9 cellular contexts compared by ENCODE assay signal in the genomic region with DNA sequence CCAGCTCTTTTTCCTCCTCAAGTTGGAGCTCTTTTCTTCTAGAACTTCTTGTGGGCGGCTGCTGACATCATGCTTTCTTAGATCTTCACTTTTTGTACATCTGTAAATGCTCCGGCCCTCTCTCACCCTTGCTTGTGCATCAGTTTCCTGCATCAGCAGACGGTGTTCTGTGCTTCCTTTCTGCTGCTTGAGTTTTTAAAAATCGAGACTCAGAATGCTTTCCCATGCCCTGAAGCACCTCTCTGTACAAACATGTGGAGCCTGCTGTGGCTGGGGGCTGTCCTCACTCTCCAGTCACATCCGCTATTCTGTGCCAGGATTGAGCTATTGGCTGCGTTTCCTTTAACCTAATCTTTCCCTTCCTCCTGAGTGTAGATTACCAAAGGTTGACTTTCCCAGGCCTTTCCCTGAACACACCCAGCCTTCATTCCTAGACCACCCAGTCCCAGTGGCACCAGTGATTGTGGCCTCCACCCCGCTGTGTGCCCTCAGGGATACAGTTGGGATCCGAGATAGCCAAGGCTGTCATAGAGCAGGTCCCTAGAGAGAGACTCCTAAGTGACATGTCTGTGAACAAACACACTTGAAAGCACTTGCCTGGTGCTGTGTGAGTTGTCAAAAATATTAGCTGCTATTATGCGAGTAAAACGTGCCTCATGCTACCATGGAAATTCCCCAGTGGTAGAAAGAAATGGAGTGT. TPM values are rescaled to one million over a fixed set of nuclear protein-coding genes. Genes with fewer than 3 reads are reported as not detected.
A peak's percentile ranks its signal among the peaks of the same experiment; 100 is the strongest.
DNase-seq lines count a peak whose midpoint lies in the region; ATAC-seq and TF ChIP-seq lines count a peak whose summit lies in the region.
"Had no signal": no experiment of that assay in that cellular context is flagged by ENCODE, and none has a peak within 500 bp of the region (broad histone marks: within the 10 kb centered on the region; RNA-seq: fewer than 3 reads in every experiment).

No MANE protein-coding gene starts in this region.

- H3K4me1 ChIP-seq in thyroid gland (peaks cover 13 to 43% of the 10 kb centered on the region in 2 donors), OCI-LY7 (ENCODE audit: insufficient read depth, low read length, poor library complexity, severe bottlenecking) (peaks cover 12% of the 10 kb centered on the region)

- in situ Hi-C loops in brain microvascular endothelial cell (cut with HindIII; ENCODE audit: low pct_ligation_motif_present, low sequenced_read_pairs): no loop called here

- TF ChIP-seq CTCF in brain microvascular endothelial cell (IDR thresholded peaks at IDR 0.05; ENCODE audit: low read depth, low read length, missing control alignments) (peak; percentile 11), thyroid gland (IDR thresholded peaks at IDR 0.05) (peak in 1 of 6 experiments; percentile 10), OCI-LY7 (conservative IDR thresholded peaks at IDR 0.05; ENCODE audit: low read length) (no peak)

- peaks cover 18% of the 10 kb centered on the region for H3K36me3 ChIP-seq in brain microvascular endothelial cell (replicated peaks)
- H3K36me3 ChIP-seq in thyroid gland: peaks cover 0 to 13% of the 10 kb centered on the region in 2 donors
- peaks cover 56% of the 10 kb centered on the region for H3K36me3 ChIP-seq in OCI-LY7 (ENCODE audit: insufficient read depth, low read length)

- H3K4me2 ChIP-seq in OCI-LY7 (ENCODE audit: low read length): no peak overlapping the region

- 14 to 23% methylated on average over 10 of the region's 10 CpGs for WGBS in thyroid gland, 2 donors

- intact Hi-C loops in thyroid gland (cut with DNase I) (no loop called here), OCI-LY7 (cut with micrococcal nuclease; ENCODE audit: unreplicated experiment) (no loop called here)

- H3K27me3 ChIP-seq in brain microvascular endothelial cell (replicated peaks): no peaks in the 10 kb centered on the region
- no peaks in the 10 kb centered on the region for H3K27me3 ChIP-seq in thyroid gland

- DNase-seq in activated CD4-positive, CD25-positive, alpha-beta regulatory T cell (lab: John Stamatoyannopoulos, UW): no peak
- peak; percentile 87 for DNase-seq in brain microvascular endothelial cell
- peak; percentile 73 for DNase-seq in mesenteric fat pad (ENCODE audit: low spot score)
- DNase-seq in thyroid gland: peak; percentile 81 to 83
- DNase-seq in OCI-LY7 (ENCODE audit: low spot score): no peak
- DNase-seq in effector CD8-positive, alpha-beta T cell (lab: John Stamatoyannopoulos, UW): no peak
- DNase-seq: ACHN had no signal

- H3K9me2 ChIP-seq in OCI-LY7 (ENCODE audit: insufficient read depth, low read length): no peaks in the 10 kb centered on the region

- no peaks in the 10 kb centered on the region for H4K20me1 ChIP-seq in OCI-LY7 (ENCODE audit: insufficient read depth, low read length)

- H3K27ac ChIP-seq in brain microvascular endothelial cell (peak overlapping the region; percentile 94), thyroid gland (peak overlapping the region; percentile 68 to 88 (median 75)), OCI-LY7 (ENCODE audit: low read depth, low read length, poor library complexity, severe bottlenecking) (no peak overlapping the region)

- peak; percentile 69 for ATAC-seq in activated CD4-positive, CD25-positive, alpha-beta regulatory T cell treated with anti-CD3 and anti-CD28 coated beads, Interleukin-2, amount 50 U/mL, for 24 hours
- no peak for ATAC-seq in HG03442 (IDR thresholded peaks at IDR 0.05; ENCODE audit: unreplicated experiment)

- peak in 1 of 2 donors; percentile 11 for TF ChIP-seq POLR2A in thyroid gland (IDR thresholded peaks at IDR 0.05)

- H3K4me3 ChIP-seq in brain microvascular endothelial cell (ENCODE audit: low read depth, low read length): no peak overlapping the region
- no peak overlapping the region for H3K4me3 ChIP-seq in thyroid gland (replicated peaks in 1 of 3)
- no peak overlapping the region for H3K4me3 ChIP-seq in OCI-LY7 (ENCODE audit: low read depth, low read length, poor library complexity, severe bottlenecking)

- H2AFZ ChIP-seq in OCI-LY7 (ENCODE audit: low read length): no peak overlapping the region

- POLR2A ChIA-PET in OCI-LY7 (lab: Charles Lee): no interaction called here

- no peaks in the 10 kb centered on the region for H3K79me2 ChIP-seq in OCI-LY7 (ENCODE audit: insufficient read depth, low read depth, low read length)

- H3K9me3 ChIP-seq in thyroid gland (no peaks in the 10 kb centered on the region), OCI-LY7 (ENCODE audit: low read length) (no peaks in the 10 kb centered on the region; the same call in 1 of the 2 replicates)

- CTCF ChIA-PET in OCI-LY7 (lab: Charles Lee; ENCODE audit: unreplicated experiment): no interaction called here

- BruUV-seq in OCI-LY7 (replicated peaks; lab: Mats Ljungman, UMichigan): no TSS peak

RNA-seq across cellular contexts. Expression of a gene that starts 41.9 kb away (rescaled TPM):
- 49.5 TPM for total RNA-seq in mesenteric fat pad
- 10 to 100 TPM; 44.7 to 65.4 (median 52.2) TPM for total RNA-seq in thyroid gland
- 32.1 TPM in 2 replicates for total RNA-seq in OCI-LY7 (2014; rRNA removed; shearing (Covaris generic))
- total RNA-seq in OCI-LY7 (2022): 26.2 and 28.3 TPM in 2 replicates

Comparison
In these comparisons a context has a peak if more than half of its experiments do, and no peak if none do; other contexts are left out.
1. DNase-seq: peak in brain microvascular endothelial cell (single experiment), mesenteric fat pad (single experiment) and thyroid gland (2 of 2); none in activated CD4-positive, CD25-positive, alpha-beta regulatory T cell (0 of 4), OCI-LY7 (single experiment) and effector CD8-positive, alpha-beta T cell (single experiment).